11 cellular contexts compared by ENCODE assay signal in genomic region chr20:8373579-8373978, GRCh38.
"Had no signal": no experiment of that assay in that cellular context is flagged by ENCODE, and none has a peak within 500 bp of the region (broad histone marks: within the 10 kb centered on the region; RNA-seq: fewer than 3 reads in every experiment).

No MANE protein-coding gene starts in this region.

- H3K36me3 ChIP-seq: HAP-1 had no signal

- H3K27ac ChIP-seq: GM23248 had no signal

- H3K9me3 Mint-ChIP-seq: GM23338, H9, HFFc6 had no signal

- DNase-seq: GM23248, GOT3, H7, H9, HCEC 1CT, HFFc6 had no signal

- H3K4me2 ChIP-seq: GM23338 had no signal

- H3K4me3 ChIP-seq: GM23248, GM23338, HAP-1 had no signal

- H3K4me1 ChIP-seq: HAP-1 had no signal

- ATAC-seq: GM23338, HCT116 had no signal

- H3K9me3 ChIP-seq: HAP-1 had no signal

- H3K4me3 Mint-ChIP-seq: GM23338, H9, HFFc6 had no signal

- H2AFZ ChIP-seq: GM23248, GM23338 had no signal

- FAIRE-seq: H1, H54 had no signal

- H3K9ac ChIP-seq: GM23248 had no signal

- H3K27ac Mint-ChIP-seq: HFFc6 had no signal
